18 cellular contexts compared by ENCODE assay signal in genomic region chr21:19541612-19542011, GRCh38.
"Had no signal": no experiment of that assay in that cellular context is flagged by ENCODE, and none has a peak within 500 bp of the region (broad histone marks: within the 10 kb centered on the region; RNA-seq: fewer than 3 reads in every experiment).

No MANE protein-coding gene starts in this region.

- H3K4me3 ChIP-seq: dorsolateral prefrontal cortex, heart left ventricle, left ventricle myocardium inferior, neural progenitor cell, thoracic aorta, upper lobe of right lung had no signal

- DNase-seq: activated B cell treated with CpG ODN at 0.5 μM for 24 hours; activated CD4-positive, alpha-beta memory T cell treated with anti-CD3 and anti-CD28 coated beads, Interleukin-2, amount 10 ng/mL, durations not matched to agents 7 days and 5 days; activated CD4-positive, alpha-beta T cell treated with anti-CD3 and anti-CD28 coated beads for 48 hours; activated CD8-positive, alpha-beta memory T cell treated with anti-CD3 and anti-CD28 coated beads, Interleukin-2, amount 10 ng/mL, durations not matched to agents 7 days and 5 days; activated naive CD4-positive, alpha-beta T cell; activated naive CD8-positive, alpha-beta T cell treated with anti-CD3 and anti-CD28 coated beads for 36 hours; amniotic stem cell; dorsolateral prefrontal cortex; heart left ventricle; left ventricle myocardium inferior; mammary epithelial cell; naive B cell; stimulated activated naive B cell treated with anti-CD40 and anti-IgM and Interleukin-4, amounts not matched to agents 10 μg/mL and 1 μg/mL and 100 μg/mL, for 72 hours; T-helper 9 cell; upper lobe of right lung had no signal

- H3K27me3 ChIP-seq: dorsolateral prefrontal cortex, heart left ventricle, neural progenitor cell, upper lobe of right lung had no signal

- H3K27ac ChIP-seq: dorsolateral prefrontal cortex, heart left ventricle, left ventricle myocardium inferior, neural progenitor cell, thoracic aorta, upper lobe of right lung had no signal

- FAIRE-seq: colon had no signal

- H3K36me3 ChIP-seq: heart left ventricle, left ventricle myocardium inferior, neural progenitor cell, thoracic aorta, upper lobe of right lung had no signal

- H3K27ac Mint-ChIP-seq: activated B cell treated with CpG ODN at 0.5 μM for 24 hours; activated CD4-positive, alpha-beta memory T cell treated with anti-CD3 and anti-CD28 coated beads, Interleukin-2, amount 10 ng/mL, durations not matched to agents 7 days and 5 days; activated CD8-positive, alpha-beta memory T cell treated with anti-CD3 and anti-CD28 coated beads, Interleukin-2, amount 10 ng/mL, durations not matched to agents 7 days and 5 days; activated naive CD8-positive, alpha-beta T cell treated with anti-CD3 and anti-CD28 coated beads for 36 hours; naive B cell; neural progenitor cell; stimulated activated naive B cell treated with anti-CD40 and anti-IgM and Interleukin-4, amounts not matched to agents 10 μg/mL and 1 μg/mL and 100 μg/mL, for 72 hours had no signal

- H3K36me3 Mint-ChIP-seq: activated CD8-positive, alpha-beta memory T cell treated with anti-CD3 and anti-CD28 coated beads, Interleukin-2, amount 10 ng/mL, durations not matched to agents 7 days and 5 days; activated naive CD8-positive, alpha-beta T cell treated with anti-CD3 and anti-CD28 coated beads for 36 hours; naive B cell; stimulated activated naive B cell treated with anti-CD40 and anti-IgM and Interleukin-4, amounts not matched to agents 10 μg/mL and 1 μg/mL and 100 μg/mL, for 72 hours had no signal

- H3K4me3 Mint-ChIP-seq: activated B cell treated with CpG ODN at 0.5 μM for 24 hours; activated CD4-positive, alpha-beta memory T cell treated with anti-CD3 and anti-CD28 coated beads, Interleukin-2, amount 10 ng/mL, durations not matched to agents 7 days and 5 days; activated CD8-positive, alpha-beta memory T cell treated with anti-CD3 and anti-CD28 coated beads, Interleukin-2, amount 10 ng/mL, durations not matched to agents 7 days and 5 days; activated naive CD8-positive, alpha-beta T cell treated with anti-CD3 and anti-CD28 coated beads for 36 hours; naive B cell; neural progenitor cell; stimulated activated naive B cell treated with anti-CD40 and anti-IgM and Interleukin-4, amounts not matched to agents 10 μg/mL and 1 μg/mL and 100 μg/mL, for 72 hours had no signal

- ATAC-seq: activated CD8-positive, alpha-beta memory T cell treated with anti-CD3 and anti-CD28 coated beads, Interleukin-2, amount 10 ng/mL, durations not matched to agents 7 days and 5 days; heart left ventricle; stimulated activated naive B cell treated with anti-CD40 and anti-IgM and Interleukin-4, amounts not matched to agents 10 μg/mL and 1 μg/mL and 100 μg/mL, for 72 hours; upper lobe of right lung had no signal

- H3K27me3 Mint-ChIP-seq: activated B cell treated with CpG ODN at 0.5 μM for 24 hours; activated CD4-positive, alpha-beta memory T cell treated with anti-CD3 and anti-CD28 coated beads, Interleukin-2, amount 10 ng/mL, durations not matched to agents 7 days and 5 days; activated CD8-positive, alpha-beta memory T cell treated with anti-CD3 and anti-CD28 coated beads, Interleukin-2, amount 10 ng/mL, durations not matched to agents 7 days and 5 days; activated naive CD8-positive, alpha-beta T cell treated with anti-CD3 and anti-CD28 coated beads for 36 hours; naive B cell; stimulated activated naive B cell treated with anti-CD40 and anti-IgM and Interleukin-4, amounts not matched to agents 10 μg/mL and 1 μg/mL and 100 μg/mL, for 72 hours had no signal

- H3K4me1 Mint-ChIP-seq: activated B cell treated with CpG ODN at 0.5 μM for 24 hours; activated CD4-positive, alpha-beta memory T cell treated with anti-CD3 and anti-CD28 coated beads, Interleukin-2, amount 10 ng/mL, durations not matched to agents 7 days and 5 days; activated CD8-positive, alpha-beta memory T cell treated with anti-CD3 and anti-CD28 coated beads, Interleukin-2, amount 10 ng/mL, durations not matched to agents 7 days and 5 days; activated naive CD8-positive, alpha-beta T cell treated with anti-CD3 and anti-CD28 coated beads for 36 hours; naive B cell; stimulated activated naive B cell treated with anti-CD40 and anti-IgM and Interleukin-4, amounts not matched to agents 10 μg/mL and 1 μg/mL and 100 μg/mL, for 72 hours had no signal

- H3K9me3 ChIP-seq: thoracic aorta, upper lobe of right lung had no signal

- H3K4me1 ChIP-seq: heart left ventricle, left ventricle myocardium inferior, upper lobe of right lung had no signal
